Comparison of ENCODE assay signal across 13 cellular contexts in the genomic region with DNA sequence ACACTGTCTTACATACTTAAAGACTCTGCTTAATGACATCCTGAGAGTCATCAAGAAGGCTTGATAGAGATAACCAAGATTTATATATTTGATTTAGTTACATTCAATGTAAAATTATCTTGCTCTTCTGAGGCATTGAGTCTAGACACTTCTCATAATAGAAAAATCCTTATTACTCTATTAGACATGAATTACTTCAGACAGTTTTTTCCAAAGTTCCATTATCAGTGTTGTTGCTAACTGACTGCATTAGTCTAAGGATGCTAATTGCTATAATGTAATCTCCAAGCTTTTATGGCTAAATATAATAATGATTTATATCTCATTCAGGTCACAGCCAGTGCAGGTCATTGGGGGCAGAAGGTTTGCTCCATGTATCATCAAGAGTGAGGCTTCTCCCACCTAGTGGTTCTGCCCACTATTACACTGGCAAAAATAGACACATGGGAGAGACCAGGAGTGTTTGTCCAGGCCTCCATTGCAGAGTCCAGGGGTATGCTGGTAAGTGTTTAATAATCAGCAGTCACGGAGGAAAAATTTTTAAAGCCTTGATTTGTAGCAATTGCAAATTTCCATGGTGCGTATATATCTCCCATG.
A peak's percentile ranks its signal among the peaks of the same experiment; 100 is the strongest.
DNase-seq lines count a peak whose midpoint lies in the region; ATAC-seq and TF ChIP-seq lines count a peak whose summit lies in the region.
"Had no signal": no experiment of that assay in that cellular context is flagged by ENCODE, and none has a peak within 500 bp of the region (broad histone marks: within the 10 kb centered on the region; RNA-seq: fewer than 3 reads in every experiment).

No MANE protein-coding gene starts in this region.

- intact Hi-C loops in ascending aorta (cut with DNase I): no loop called here

- H3K36me3 ChIP-seq in ascending aorta: no peaks in the 10 kb centered on the region
- H3K36me3 ChIP-seq: upper lobe of left lung had no signal

- H3K4me1 Mint-ChIP-seq in WTC11: no peaks in the 10 kb centered on the region
- H3K4me1 Mint-ChIP-seq in mesothelial cell of epicardium: no peaks in the 10 kb centered on the region

- H3K27ac ChIP-seq in ascending aorta: no peak overlapping the region
- H3K27ac ChIP-seq: upper lobe of left lung had no signal

- peak; percentile 98 for ATAC-seq in WTC11
- no peak for ATAC-seq in GM19455 (IDR thresholded peaks at IDR 0.05; ENCODE audit: unreplicated experiment)
- no peak for ATAC-seq in GM21619 (IDR thresholded peaks at IDR 0.05; ENCODE audit: unreplicated experiment)

- TF ChIP-seq CTCF in WTC11 (IDR thresholded peaks at IDR 0.05) (peak; percentile 42; the same call in 1 of the 2 replicates), mesothelial cell of epicardium (IDR thresholded peaks at IDR 0.05; ENCODE audit: unreplicated experiment) (peak; percentile 32), ascending aorta (IDR thresholded peaks at IDR 0.05) (no peak)

- H3K4me1 ChIP-seq in ascending aorta: no peaks in the 10 kb centered on the region
- H3K4me1 ChIP-seq: upper lobe of left lung had no signal

- H3K27me3 Mint-ChIP-seq in WTC11 (ENCODE audit: low read depth) (no peaks in the 10 kb centered on the region), mesothelial cell of epicardium (ENCODE audit: low read depth) (no peaks in the 10 kb centered on the region)

- peak; percentile 50 for DNase-seq in EH (ENCODE audit: low read depth)
- DNase-seq in WTC11 (ENCODE audit: low spot score): peak; percentile 12
- DNase-seq in mesothelial cell of epicardium (ENCODE audit: low spot score in 2 of 2, unreplicated experiment in 2 of 2): no peak
- no peak for DNase-seq in NCI-H2227 (lab: John Stamatoyannopoulos, UW; ENCODE audit: unreplicated experiment)
- no peak for DNase-seq in ascending aorta (ENCODE audit: low spot score in 2 of 2)
- DNase-seq: activated gamma-delta T cell treated with Interleukin-2 at 50 U/mL for 16 hours; NCI-H1048; stimulated activated CD4-positive, alpha-beta T cell treated with anti-CD3 and anti-CD28 coated beads, Interleukin-4, amount 100 ng/mL, for 1 hour; upper lobe of left lung had no signal

- CTCF ChIA-PET in WTC11 (lab: Charles Lee): interaction anchor here (1.2 kb wide), 1 partner anchor 12 kb away, joined by 4 read pairs; no protein-coding TSS in a partner anchor

- H3K27ac Mint-ChIP-seq in WTC11: no peak overlapping the region
- no peak overlapping the region for H3K27ac Mint-ChIP-seq in mesothelial cell of epicardium
- H3K27ac Mint-ChIP-seq: T-helper 2 cell treated with Interferon-gamma antibody and Interleukin-4, amounts not matched to agents 5 μg/mL and 100 μg/mL, for 36 hours had no signal

- no peak for TF ChIP-seq EP300 in Ishikawa (IDR thresholded peaks at IDR 0.05; ENCODE audit: borderline replicate concordance)

- H3K36me3 Mint-ChIP-seq in WTC11 (no peaks in the 10 kb centered on the region), mesothelial cell of epicardium (no peaks in the 10 kb centered on the region)

- POLR2A ChIA-PET in WTC11 (lab: Charles Lee): no interaction called here

- no peaks in the 10 kb centered on the region for H3K9me3 ChIP-seq in ascending aorta
- H3K9me3 ChIP-seq: upper lobe of left lung had no signal

- TF ChIP-seq RAD21 in Ishikawa (IDR thresholded peaks at IDR 0.05; ENCODE audit: low read depth): peak; percentile 60

- H3K9me3 Mint-ChIP-seq in WTC11 (0 out of 2 replicates have a peak, but pooled peaks cover 5% of the 10 kb centered on the region), mesothelial cell of epicardium (peaks cover 5% of the 10 kb centered on the region)
- H3K9me3 Mint-ChIP-seq: T-helper 2 cell treated with Interferon-gamma antibody and Interleukin-4, amounts not matched to agents 5 μg/mL and 100 μg/mL, for 36 hours had no signal

- H3K4me3 Mint-ChIP-seq in WTC11: no peak overlapping the region
- no peak overlapping the region for H3K4me3 Mint-ChIP-seq in mesothelial cell of epicardium
- H3K4me3 Mint-ChIP-seq: T-helper 2 cell treated with Interferon-gamma antibody and Interleukin-4, amounts not matched to agents 5 μg/mL and 100 μg/mL, for 36 hours had no signal

- no peaks in the 10 kb centered on the region for H3K27me3 ChIP-seq in ascending aorta
- H3K27me3 ChIP-seq: upper lobe of left lung had no signal

- no peak overlapping the region for H3K4me3 ChIP-seq in ascending aorta
- H3K4me3 ChIP-seq: upper lobe of left lung had no signal

TF ChIP-seq in Ishikawa, 13 proteins besides CTCF, POLR2A, EP300 and RAD21 (continues in another document):
- no peak for TF ChIP-seq CEBPB (IDR thresholded peaks at IDR 0.05)
- no peak for TF ChIP-seq TEAD4 (IDR thresholded peaks at IDR 0.05)
- no peak for TF ChIP-seq ZBTB7A (IDR thresholded peaks at IDR 0.05; ENCODE audit: low read depth)
- TF ChIP-seq MAX (IDR thresholded peaks at IDR 0.05): no peak
- TF ChIP-seq REST (IDR thresholded peaks at IDR 0.05; ENCODE audit: low read depth): no peak
- no peak for TF ChIP-seq EGR1 (IDR thresholded peaks at IDR 0.05)
- no peak for TF ChIP-seq FOXM1 (IDR thresholded peaks at IDR 0.05; ENCODE audit: borderline replicate concordance, low read depth)
- TF ChIP-seq NFIC (IDR thresholded peaks at IDR 0.05): no peak
- no peak for TF ChIP-seq YY1 (IDR thresholded peaks at IDR 0.05; ENCODE audit: low read depth)

TF ChIP-seq in WTC11, 78 proteins besides CTCF, POLR2A, EP300 and RAD21:
- TF ChIP-seq USF2 (CRISPR knock-in tag; IDR thresholded peaks at IDR 0.05) (no peak), NR2C2 (CRISPR knock-in tag; IDR thresholded peaks at IDR 0.05) (no peak), ZNF671 (CRISPR knock-in tag; IDR thresholded peaks at IDR 0.05) (no peak), MAX (CRISPR knock-in tag; IDR thresholded peaks at IDR 0.05) (no peak), IRF2 (CRISPR knock-in tag; IDR thresholded peaks at IDR 0.05; ENCODE audit: borderline replicate concordance, low read depth) (no peak), TCF7 (CRISPR knock-in tag; IDR thresholded peaks at IDR 0.05; ENCODE audit: low read depth) (no peak), SMAD3 (CRISPR knock-in tag; IDR thresholded peaks at IDR 0.05; ENCODE audit: borderline replicate concordance) (no peak), NFATC4 (CRISPR knock-in tag; IDR thresholded peaks at IDR 0.05) (no peak)
- TF ChIP-seq, protein P1, sequence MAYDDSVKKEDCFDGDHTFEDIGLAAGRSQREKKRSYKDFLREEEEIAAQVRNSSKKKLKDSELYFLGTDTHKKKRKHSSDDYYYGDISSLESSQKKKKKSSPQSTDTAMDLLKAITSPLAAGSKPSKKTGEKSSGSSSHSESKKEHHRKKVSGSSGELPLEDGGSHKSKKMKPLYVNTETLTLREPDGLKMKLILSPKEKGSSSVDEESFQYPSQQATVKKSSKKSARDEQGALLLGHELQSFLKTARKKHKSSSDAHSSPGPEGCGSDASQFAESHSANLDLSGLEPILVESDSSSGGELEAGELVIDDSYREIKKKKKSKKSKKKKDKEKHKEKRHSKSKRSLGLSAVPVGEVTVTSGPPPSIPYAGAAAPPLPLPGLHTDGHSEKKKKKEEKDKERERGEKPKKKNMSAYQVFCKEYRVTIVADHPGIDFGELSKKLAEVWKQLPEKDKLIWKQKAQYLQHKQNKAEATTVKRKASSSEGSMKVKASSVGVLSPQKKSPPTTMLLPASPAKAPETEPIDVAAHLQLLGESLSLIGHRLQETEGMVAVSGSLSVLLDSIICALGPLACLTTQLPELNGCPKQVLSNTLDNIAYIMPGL (CRISPR knock-in tag; IDR thresholded peaks at IDR 0.05): no peak

Comparison
In these comparisons a context has a peak if more than half of its experiments do, and no peak if none do; other contexts are left out.
1. DNase-seq: peak in EH (single experiment) and WTC11 (single experiment); none in mesothelial cell of epicardium (0 of 2), NCI-H2227 (single experiment) and ascending aorta (0 of 2).
2. CTCF ChIP-seq: peak in WTC11 (single experiment) and mesothelial cell of epicardium (single experiment); none in ascending aorta (0 of 3).